In the genomic region with DNA sequence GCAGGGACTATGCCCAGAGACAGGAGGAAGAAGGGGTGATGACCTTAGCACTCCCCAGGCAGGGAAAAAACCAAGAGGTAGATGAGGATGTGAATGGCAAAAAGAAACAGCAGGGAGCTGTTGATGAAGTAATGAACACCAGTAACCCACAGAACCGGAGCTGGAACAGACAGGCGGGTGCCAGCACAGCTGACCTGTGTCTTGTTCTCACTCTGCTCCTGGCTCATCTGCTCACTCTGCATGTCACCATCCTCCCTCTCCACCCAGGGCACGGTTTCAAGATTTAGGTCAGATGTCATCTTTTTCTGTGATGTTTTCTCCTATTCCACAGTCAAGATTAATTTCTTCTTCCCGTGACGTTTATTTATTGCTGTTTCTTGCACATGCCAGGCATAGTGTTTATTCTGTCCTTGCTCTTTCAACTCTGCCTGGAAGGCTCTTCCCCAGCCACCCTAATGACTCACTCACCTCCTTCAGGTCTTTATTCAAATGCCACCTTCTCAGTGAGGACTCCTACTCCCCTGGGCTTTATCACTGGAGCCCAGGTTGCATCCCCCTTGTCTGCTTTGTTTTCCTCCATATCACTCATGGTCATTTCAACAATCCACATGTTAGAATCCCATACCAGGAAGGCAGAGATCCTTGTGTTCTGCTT, we compare ENCODE assay signal across 2 cellular contexts.
A peak's percentile ranks its signal among the peaks of the same experiment; 100 is the strongest.
TF ChIP-seq lines count a peak whose summit lies in the region.

No MANE protein-coding gene starts in this region.

TF ChIP-seq in HepG2, 621 proteins besides CTCF, POLR2A, EP300 and RAD21 (continued from another document):
- TF ChIP-seq, protein P1, sequence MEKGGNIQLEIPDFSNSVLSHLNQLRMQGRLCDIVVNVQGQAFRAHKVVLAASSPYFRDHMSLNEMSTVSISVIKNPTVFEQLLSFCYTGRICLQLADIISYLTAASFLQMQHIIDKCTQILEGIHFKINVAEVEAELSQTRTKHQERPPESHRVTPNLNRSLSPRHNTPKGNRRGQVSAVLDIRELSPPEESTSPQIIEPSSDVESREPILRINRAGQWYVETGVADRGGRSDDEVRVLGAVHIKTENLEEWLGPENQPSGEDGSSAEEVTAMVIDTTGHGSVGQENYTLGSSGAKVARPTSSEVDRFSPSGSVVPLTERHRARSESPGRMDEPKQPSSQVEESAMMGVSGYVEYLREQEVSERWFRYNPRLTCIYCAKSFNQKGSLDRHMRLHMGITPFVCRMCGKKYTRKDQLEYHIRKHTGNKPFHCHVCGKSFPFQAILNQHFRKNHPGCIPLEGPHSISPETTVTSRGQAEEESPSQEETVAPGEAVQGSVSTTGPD (CRISPR knock-in tag; IDR thresholded peaks at IDR 0.05), result no peak
- TF ChIP-seq, protein P2, sequence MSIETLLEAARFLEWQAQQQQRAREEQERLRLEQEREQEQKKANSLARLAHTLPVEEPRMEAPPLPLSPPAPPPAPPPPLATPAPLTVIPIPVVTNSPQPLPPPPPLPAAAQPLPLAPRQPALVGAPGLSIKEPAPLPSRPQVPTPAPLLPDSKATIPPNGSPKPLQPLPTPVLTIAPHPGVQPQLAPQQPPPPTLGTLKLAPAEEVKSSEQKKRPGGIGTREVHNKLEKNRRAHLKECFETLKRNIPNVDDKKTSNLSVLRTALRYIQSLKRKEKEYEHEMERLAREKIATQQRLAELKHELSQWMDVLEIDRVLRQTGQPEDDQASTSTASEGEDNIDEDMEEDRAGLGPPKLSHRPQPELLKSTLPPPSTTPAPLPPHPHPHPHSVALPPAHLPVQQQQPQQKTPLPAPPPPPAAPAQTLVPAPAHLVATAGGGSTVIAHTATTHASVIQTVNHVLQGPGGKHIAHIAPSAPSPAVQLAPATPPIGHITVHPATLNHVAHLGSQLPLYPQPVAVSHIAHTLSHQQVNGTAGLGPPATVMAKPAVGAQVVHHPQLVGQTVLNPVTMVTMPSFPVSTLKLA (IDR thresholded peaks at IDR 0.05), result peak; percentile 72
- TF ChIP-seq SOX5 (CRISPR knock-in tag; IDR thresholded peaks at IDR 0.05; ENCODE audit: borderline replicate concordance) (no peak), GATAD2A (CRISPR knock-in tag; IDR thresholded peaks at IDR 0.05) (no peak), HNRNPUL1 (IDR thresholded peaks at IDR 0.05; ENCODE audit: low read depth, low read length) (no peak)

TF ChIP-seq in WTC11, 78 proteins besides CTCF, POLR2A, EP300 and RAD21:
- TF ChIP-seq, protein P3, sequence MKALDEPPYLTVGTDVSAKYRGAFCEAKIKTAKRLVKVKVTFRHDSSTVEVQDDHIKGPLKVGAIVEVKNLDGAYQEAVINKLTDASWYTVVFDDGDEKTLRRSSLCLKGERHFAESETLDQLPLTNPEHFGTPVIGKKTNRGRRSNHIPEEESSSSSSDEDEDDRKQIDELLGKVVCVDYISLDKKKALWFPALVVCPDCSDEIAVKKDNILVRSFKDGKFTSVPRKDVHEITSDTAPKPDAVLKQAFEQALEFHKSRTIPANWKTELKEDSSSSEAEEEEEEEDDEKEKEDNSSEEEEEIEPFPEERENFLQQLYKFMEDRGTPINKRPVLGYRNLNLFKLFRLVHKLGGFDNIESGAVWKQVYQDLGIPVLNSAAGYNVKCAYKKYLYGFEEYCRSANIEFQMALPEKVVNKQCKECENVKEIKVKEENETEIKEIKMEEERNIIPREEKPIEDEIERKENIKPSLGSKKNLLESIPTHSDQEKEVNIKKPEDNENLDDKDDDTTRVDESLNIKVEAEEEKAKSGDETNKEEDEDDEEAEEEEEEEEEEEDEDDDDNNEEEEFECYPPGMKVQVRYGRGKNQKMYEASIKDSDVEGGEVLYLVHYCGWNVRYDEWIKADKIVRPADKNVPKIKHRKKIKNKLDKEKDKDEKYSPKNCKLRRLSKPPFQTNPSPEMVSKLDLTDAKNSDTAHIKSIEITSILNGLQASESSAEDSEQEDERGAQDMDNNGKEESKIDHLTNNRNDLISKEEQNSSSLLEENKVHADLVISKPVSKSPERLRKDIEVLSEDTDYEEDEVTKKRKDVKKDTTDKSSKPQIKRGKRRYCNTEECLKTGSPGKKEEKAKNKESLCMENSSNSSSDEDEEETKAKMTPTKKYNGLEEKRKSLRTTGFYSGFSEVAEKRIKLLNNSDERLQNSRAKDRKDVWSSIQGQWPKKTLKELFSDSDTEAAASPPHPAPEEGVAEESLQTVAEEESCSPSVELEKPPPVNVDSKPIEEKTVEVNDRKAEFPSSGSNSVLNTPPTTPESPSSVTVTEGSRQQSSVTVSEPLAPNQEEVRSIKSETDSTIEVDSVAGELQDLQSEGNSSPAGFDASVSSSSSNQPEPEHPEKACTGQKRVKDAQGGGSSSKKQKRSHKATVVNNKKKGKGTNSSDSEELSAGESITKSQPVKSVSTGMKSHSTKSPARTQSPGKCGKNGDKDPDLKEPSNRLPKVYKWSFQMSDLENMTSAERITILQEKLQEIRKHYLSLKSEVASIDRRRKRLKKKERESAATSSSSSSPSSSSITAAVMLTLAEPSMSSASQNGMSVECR (CRISPR knock-in tag; IDR thresholded peaks at IDR 0.05; ENCODE audit: borderline replicate concordance), result no peak
- no peak for TF ChIP-seq MYBL2 (CRISPR knock-in tag; IDR thresholded peaks at IDR 0.05)
- TF ChIP-seq RELA (CRISPR knock-in tag; IDR thresholded peaks at IDR 0.05; ENCODE audit: borderline replicate concordance), result no peak
- TF ChIP-seq, protein P4, sequence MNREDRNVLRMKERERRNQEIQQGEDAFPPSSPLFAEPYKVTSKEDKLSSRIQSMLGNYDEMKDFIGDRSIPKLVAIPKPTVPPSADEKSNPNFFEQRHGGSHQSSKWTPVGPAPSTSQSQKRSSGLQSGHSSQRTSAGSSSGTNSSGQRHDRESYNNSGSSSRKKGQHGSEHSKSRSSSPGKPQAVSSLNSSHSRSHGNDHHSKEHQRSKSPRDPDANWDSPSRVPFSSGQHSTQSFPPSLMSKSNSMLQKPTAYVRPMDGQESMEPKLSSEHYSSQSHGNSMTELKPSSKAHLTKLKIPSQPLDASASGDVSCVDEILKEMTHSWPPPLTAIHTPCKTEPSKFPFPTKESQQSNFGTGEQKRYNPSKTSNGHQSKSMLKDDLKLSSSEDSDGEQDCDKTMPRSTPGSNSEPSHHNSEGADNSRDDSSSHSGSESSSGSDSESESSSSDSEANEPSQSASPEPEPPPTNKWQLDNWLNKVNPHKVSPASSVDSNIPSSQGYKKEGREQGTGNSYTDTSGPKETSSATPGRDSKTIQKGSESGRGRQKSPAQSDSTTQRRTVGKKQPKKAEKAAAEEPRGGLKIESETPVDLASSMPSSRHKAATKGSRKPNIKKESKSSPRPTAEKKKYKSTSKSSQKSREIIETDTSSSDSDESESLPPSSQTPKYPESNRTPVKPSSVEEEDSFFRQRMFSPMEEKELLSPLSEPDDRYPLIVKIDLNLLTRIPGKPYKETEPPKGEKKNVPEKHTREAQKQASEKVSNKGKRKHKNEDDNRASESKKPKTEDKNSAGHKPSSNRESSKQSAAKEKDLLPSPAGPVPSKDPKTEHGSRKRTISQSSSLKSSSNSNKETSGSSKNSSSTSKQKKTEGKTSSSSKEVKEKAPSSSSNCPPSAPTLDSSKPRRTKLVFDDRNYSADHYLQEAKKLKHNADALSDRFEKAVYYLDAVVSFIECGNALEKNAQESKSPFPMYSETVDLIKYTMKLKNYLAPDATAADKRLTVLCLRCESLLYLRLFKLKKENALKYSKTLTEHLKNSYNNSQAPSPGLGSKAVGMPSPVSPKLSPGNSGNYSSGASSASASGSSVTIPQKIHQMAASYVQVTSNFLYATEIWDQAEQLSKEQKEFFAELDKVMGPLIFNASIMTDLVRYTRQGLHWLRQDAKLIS (CRISPR knock-in tag; IDR thresholded peaks at IDR 0.05; ENCODE audit: borderline replicate concordance), result no peak
- TF ChIP-seq CREM (CRISPR knock-in tag; IDR thresholded peaks at IDR 0.05), result no peak
- TF ChIP-seq, protein P5, sequence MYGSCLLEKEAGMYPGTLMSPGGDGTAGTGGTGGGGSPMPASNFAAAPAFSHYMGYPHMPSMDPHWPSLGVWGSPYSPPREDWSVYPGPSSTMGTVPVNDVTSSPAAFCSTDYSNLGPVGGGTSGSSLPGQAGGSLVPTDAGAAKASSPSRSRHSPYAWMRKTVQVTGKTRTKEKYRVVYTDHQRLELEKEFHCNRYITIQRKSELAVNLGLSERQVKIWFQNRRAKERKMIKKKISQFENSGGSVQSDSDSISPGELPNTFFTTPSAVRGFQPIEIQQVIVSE (CRISPR knock-in tag; IDR thresholded peaks at IDR 0.05; ENCODE audit: borderline replicate concordance), result no peak
- no peak for TF ChIP-seq ESRRA (CRISPR knock-in tag; IDR thresholded peaks at IDR 0.05; ENCODE audit: borderline replicate concordance)
- no peak for TF ChIP-seq MXD4 (CRISPR knock-in tag; IDR thresholded peaks at IDR 0.05; ENCODE audit: borderline replicate concordance)
- TF ChIP-seq SMAD4 (CRISPR knock-in tag; IDR thresholded peaks at IDR 0.05), result no peak
- TF ChIP-seq, protein P6, sequence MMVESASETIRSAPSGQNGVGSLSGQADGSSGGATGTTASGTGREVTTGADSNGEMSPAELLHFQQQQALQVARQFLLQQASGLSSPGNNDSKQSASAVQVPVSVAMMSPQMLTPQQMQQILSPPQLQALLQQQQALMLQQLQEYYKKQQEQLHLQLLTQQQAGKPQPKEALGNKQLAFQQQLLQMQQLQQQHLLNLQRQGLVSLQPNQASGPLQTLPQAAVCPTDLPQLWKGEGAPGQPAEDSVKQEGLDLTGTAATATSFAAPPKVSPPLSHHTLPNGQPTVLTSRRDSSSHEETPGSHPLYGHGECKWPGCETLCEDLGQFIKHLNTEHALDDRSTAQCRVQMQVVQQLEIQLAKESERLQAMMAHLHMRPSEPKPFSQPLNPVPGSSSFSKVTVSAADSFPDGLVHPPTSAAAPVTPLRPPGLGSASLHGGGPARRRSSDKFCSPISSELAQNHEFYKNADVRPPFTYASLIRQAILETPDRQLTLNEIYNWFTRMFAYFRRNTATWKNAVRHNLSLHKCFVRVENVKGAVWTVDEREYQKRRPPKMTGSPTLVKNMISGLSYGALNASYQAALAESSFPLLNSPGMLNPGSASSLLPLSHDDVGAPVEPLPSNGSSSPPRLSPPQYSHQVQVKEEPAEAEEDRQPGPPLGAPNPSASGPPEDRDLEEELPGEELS (CRISPR knock-in tag; IDR thresholded peaks at IDR 0.05), result no peak
- TF ChIP-seq, protein P7, sequence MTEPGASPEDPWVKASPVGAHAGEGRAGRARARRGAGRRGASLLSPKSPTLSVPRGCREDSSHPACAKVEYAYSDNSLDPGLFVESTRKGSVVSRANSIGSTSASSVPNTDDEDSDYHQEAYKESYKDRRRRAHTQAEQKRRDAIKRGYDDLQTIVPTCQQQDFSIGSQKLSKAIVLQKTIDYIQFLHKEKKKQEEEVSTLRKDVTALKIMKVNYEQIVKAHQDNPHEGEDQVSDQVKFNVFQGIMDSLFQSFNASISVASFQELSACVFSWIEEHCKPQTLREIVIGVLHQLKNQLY (CRISPR knock-in tag; IDR thresholded peaks at IDR 0.05), result no peak
- TF ChIP-seq, protein P8, sequence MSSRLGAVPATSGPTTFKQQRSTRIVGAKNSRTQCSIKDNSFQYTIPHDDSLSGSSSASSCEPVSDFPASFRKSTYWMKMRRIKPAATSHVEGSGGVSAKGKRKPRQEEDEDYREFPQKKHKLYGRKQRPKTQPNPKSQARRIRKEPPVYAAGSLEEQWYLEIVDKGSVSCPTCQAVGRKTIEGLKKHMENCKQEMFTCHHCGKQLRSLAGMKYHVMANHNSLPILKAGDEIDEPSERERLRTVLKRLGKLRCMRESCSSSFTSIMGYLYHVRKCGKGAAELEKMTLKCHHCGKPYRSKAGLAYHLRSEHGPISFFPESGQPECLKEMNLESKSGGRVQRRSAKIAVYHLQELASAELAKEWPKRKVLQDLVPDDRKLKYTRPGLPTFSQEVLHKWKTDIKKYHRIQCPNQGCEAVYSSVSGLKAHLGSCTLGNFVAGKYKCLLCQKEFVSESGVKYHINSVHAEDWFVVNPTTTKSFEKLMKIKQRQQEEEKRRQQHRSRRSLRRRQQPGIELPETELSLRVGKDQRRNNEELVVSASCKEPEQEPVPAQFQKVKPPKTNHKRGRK (CRISPR knock-in tag; IDR thresholded peaks at IDR 0.05; ENCODE audit: borderline replicate concordance), result no peak
- TF ChIP-seq, protein P9, sequence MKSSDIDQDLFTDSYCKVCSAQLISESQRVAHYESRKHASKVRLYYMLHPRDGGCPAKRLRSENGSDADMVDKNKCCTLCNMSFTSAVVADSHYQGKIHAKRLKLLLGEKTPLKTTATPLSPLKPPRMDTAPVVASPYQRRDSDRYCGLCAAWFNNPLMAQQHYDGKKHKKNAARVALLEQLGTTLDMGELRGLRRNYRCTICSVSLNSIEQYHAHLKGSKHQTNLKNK (CRISPR knock-in tag; IDR thresholded peaks at IDR 0.05), result no peak
- TF ChIP-seq ZBTB21 (CRISPR knock-in tag; IDR thresholded peaks at IDR 0.05; ENCODE audit: borderline replicate concordance), result no peak
- TF ChIP-seq, protein P10, sequence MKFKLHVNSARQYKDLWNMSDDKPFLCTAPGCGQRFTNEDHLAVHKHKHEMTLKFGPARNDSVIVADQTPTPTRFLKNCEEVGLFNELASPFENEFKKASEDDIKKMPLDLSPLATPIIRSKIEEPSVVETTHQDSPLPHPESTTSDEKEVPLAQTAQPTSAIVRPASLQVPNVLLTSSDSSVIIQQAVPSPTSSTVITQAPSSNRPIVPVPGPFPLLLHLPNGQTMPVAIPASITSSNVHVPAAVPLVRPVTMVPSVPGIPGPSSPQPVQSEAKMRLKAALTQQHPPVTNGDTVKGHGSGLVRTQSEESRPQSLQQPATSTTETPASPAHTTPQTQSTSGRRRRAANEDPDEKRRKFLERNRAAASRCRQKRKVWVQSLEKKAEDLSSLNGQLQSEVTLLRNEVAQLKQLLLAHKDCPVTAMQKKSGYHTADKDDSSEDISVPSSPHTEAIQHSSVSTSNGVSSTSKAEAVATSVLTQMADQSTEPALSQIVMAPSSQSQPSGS (CRISPR knock-in tag; IDR thresholded peaks at IDR 0.05; ENCODE audit: borderline replicate concordance, low read depth), result no peak
- TF ChIP-seq ZNF219 (CRISPR knock-in tag; IDR thresholded peaks at IDR 0.05; ENCODE audit: borderline replicate concordance), result no peak
- TF ChIP-seq CREB1 (CRISPR knock-in tag; IDR thresholded peaks at IDR 0.05), result no peak
- TF ChIP-seq GABPB1 (CRISPR knock-in tag; IDR thresholded peaks at IDR 0.05), result no peak
- no peak for TF ChIP-seq CBFB (CRISPR knock-in tag; IDR thresholded peaks at IDR 0.05; ENCODE audit: low read depth)
- TF ChIP-seq, protein P11, sequence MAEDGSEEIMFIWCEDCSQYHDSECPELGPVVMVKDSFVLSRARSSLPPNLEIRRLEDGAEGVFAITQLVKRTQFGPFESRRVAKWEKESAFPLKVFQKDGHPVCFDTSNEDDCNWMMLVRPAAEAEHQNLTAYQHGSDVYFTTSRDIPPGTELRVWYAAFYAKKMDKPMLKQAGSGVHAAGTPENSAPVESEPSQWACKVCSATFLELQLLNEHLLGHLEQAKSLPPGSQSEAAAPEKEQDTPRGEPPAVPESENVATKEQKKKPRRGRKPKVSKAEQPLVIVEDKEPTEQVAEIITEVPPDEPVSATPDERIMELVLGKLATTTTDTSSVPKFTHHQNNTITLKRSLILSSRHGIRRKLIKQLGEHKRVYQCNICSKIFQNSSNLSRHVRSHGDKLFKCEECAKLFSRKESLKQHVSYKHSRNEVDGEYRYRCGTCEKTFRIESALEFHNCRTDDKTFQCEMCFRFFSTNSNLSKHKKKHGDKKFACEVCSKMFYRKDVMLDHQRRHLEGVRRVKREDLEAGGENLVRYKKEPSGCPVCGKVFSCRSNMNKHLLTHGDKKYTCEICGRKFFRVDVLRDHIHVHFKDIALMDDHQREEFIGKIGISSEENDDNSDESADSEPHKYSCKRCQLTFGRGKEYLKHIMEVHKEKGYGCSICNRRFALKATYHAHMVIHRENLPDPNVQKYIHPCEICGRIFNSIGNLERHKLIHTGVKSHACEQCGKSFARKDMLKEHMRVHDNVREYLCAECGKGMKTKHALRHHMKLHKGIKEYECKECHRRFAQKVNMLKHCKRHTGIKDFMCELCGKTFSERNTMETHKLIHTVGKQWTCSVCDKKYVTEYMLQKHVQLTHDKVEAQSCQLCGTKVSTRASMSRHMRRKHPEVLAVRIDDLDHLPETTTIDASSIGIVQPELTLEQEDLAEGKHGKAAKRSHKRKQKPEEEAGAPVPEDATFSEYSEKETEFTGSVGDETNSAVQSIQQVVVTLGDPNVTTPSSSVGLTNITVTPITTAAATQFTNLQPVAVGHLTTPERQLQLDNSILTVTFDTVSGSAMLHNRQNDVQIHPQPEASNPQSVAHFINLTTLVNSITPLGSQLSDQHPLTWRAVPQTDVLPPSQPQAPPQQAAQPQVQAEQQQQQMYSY (CRISPR knock-in tag; IDR thresholded peaks at IDR 0.05), result no peak
